In the genomic region with DNA sequence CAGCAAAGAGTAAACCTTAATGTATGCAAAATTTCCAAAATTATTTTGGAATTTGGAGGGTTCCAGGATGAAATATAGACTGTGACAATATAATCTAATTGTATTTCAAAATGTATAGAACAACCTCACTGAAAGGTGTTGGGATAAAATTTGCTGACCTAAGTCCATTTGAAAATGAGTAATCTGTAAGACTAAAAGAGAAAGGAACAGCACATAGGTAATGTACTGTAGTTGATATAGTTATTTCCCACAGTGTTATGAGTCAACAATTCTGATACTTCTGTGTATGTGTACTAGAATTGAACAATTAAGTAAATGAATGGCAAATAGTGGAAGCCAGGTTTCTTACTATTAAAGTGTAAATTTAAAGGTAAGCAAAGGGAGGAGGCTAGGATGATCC, we compare ENCODE assay signal across 1 cellular context.
TF ChIP-seq lines count a peak whose summit lies in the region.

No MANE protein-coding gene starts in this region.

TF ChIP-seq in HepG2, 621 proteins besides CTCF, POLR2A, EP300 and RAD21:
- no peak for TF ChIP-seq ZSCAN29 (CRISPR knock-in tag; conservative IDR thresholded peaks at IDR 0.05)
- no peak for TF ChIP-seq PAX8 (CRISPR knock-in tag; IDR thresholded peaks at IDR 0.05; ENCODE audit: borderline replicate concordance)
- no peak for TF ChIP-seq SP140L (CRISPR knock-in tag; IDR thresholded peaks at IDR 0.05; ENCODE audit: borderline replicate concordance)
- TF ChIP-seq ZNF253 (CRISPR knock-in tag; IDR thresholded peaks at IDR 0.05; ENCODE audit: borderline replicate concordance) = no peak
- peak; percentile 76 to 92 for TF ChIP-seq MAFK (conservative IDR thresholded peaks at IDR 0.05 in 1 of 2, IDR thresholded peaks at IDR 0.05 in 1 of 2; ENCODE audit: low read length in 2 of 2)
- no peak for TF ChIP-seq ATM (IDR thresholded peaks at IDR 0.05; ENCODE audit: borderline replicate concordance)
- no peak for TF ChIP-seq HOXA7 (CRISPR knock-in tag; IDR thresholded peaks at IDR 0.05)
- TF ChIP-seq THAP7 (CRISPR knock-in tag; IDR thresholded peaks at IDR 0.05) = no peak
- peak; percentile 86 for TF ChIP-seq MAFF (IDR thresholded peaks at IDR 0.05; ENCODE audit: low read depth, low read length)
- TF ChIP-seq, protein P1, sequence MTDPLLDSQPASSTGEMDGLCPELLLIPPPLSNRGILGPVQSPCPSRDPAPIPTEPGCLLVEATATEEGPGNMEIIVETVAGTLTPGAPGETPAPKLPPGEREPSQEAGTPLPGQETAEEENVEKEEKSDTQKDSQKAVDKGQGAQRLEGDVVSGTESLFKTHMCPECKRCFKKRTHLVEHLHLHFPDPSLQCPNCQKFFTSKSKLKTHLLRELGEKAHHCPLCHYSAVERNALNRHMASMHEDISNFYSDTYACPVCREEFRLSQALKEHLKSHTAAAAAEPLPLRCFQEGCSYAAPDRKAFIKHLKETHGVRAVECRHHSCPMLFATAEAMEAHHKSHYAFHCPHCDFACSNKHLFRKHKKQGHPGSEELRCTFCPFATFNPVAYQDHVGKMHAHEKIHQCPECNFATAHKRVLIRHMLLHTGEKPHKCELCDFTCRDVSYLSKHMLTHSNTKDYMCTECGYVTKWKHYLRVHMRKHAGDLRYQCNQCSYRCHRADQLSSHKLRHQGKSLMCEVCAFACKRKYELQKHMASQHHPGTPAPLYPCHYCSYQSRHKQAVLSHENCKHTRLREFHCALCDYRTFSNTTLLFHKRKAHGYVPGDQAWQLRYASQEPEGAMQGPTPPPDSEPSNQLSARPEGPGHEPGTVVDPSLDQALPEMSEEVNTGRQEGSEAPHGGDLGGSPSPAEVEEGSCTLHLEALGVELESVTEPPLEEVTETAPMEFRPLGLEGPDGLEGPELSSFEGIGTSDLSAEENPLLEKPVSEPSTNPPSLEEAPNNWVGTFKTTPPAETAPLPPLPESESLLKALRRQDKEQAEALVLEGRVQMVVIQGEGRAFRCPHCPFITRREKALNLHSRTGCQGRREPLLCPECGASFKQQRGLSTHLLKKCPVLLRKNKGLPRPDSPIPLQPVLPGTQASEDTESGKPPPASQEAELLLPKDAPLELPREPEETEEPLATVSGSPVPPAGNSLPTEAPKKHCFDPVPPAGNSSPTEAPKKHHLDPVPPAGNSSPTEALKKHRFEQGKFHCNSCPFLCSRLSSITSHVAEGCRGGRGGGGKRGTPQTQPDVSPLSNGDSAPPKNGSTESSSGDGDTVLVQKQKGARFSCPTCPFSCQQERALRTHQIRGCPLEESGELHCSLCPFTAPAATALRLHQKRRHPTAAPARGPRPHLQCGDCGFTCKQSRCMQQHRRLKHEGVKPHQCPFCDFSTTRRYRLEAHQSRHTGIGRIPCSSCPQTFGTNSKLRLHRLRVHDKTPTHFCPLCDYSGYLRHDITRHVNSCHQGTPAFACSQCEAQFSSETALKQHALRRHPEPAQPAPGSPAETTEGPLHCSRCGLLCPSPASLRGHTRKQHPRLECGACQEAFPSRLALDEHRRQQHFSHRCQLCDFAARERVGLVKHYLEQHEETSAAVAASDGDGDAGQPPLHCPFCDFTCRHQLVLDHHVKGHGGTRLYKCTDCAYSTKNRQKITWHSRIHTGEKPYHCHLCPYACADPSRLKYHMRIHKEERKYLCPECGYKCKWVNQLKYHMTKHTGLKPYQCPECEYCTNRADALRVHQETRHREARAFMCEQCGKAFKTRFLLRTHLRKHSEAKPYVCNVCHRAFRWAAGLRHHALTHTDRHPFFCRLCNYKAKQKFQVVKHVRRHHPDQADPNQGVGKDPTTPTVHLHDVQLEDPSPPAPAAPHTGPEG (CRISPR knock-in tag; IDR thresholded peaks at IDR 0.05) = no peak
- TF ChIP-seq ZNF747 (CRISPR knock-in tag; IDR thresholded peaks at IDR 0.05; ENCODE audit: borderline replicate concordance) = no peak
- no peak for TF ChIP-seq SRF (IDR thresholded peaks at IDR 0.05; ENCODE audit: low read depth, low read length)
- TF ChIP-seq ZNF432 (CRISPR knock-in tag; IDR thresholded peaks at IDR 0.05; ENCODE audit: borderline replicate concordance) = no peak
